Comparison of ENCODE assay signal across 22 cellular contexts in the genomic region with DNA sequence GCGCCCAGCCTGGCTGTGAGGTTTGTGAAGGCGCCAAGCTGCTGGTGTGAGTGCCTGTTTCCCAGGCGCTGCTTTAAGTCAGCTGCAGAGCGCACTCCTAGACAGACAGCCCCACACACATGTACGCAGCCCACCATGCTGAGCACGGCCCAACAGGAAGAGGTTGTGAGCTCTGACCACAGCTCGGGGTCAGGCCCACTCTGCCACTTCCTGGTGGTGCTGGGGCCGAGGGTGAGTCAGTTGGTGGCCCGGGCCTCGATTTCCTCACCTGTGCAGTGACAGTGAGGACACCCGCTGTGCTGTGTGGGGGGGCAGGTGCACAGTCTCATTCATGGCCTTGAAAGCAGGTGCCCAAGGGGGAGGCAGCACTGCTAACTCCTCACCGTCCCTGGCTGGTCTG.
DNase-seq lines count a peak whose midpoint lies in the region; ATAC-seq and TF ChIP-seq lines count a peak whose summit lies in the region.
"Had no signal": no experiment of that assay in that cellular context is flagged by ENCODE, and none has a peak within 500 bp of the region (broad histone marks: within the 10 kb centered on the region; RNA-seq: fewer than 3 reads in every experiment).

No MANE protein-coding gene starts in this region.

- POLR2A ChIA-PET in CD8-positive, alpha-beta memory T cell (lab: Charles Lee): no interaction called here

- peak in 1 of 5 donors; percentile 11 for DNase-seq in CD8-positive, alpha-beta memory T cell
- DNase-seq in KBM-7: peak; percentile 13
- DNase-seq in natural killer cell treated with Interleukin-12 subunit alpha and Interleukin-12 subunit beta and Interleukin-15 and Interleukin-18, amount 100 ng/mL, for 72 hours (ENCODE audit: low spot score): peak; percentile 80
- no peak for DNase-seq in smooth muscle cell (lab: John Stamatoyannopoulos, UW; ENCODE audit: unreplicated experiment)
- DNase-seq in NCI-H226: no peak
- DNase-seq: activated CD4-positive, alpha-beta T cell treated with anti-CD3 and anti-CD28 coated beads, Interleukin-2, amount 50 U/mL, for 1 hour; anterior cingulate cortex; cerebellar nuclear complex; COR-L47; effector CD8-positive, alpha-beta T cell; esophagus squamous epithelium; NCI-H1417; NCI-H2171; NCI-H69; OCI-M1; SHP77 treated with DMSO at 0.1 percent for 48 hours; stimulated activated naive B cell treated with anti-CD40 and anti-IgM and Interleukin-4, amounts not matched to agents 10 μg/mL and 1 μg/mL and 100 μg/mL, for 72 hours; T-helper 1 cell; trophoblast cell had no signal

- no peaks in the 10 kb centered on the region for H3F3A ChIP-seq in smooth muscle cell (ENCODE audit: low read depth)

- H3K9me3 ChIP-seq in CD8-positive, alpha-beta memory T cell (ENCODE audit: low read length): no peaks in the 10 kb centered on the region
- H3K9me3 ChIP-seq in smooth muscle cell (replicated peaks; ENCODE audit: low read depth): no peaks in the 10 kb centered on the region
- H3K9me3 ChIP-seq: esophagus squamous epithelium, neutrophil had no signal

- H3K36me3 Mint-ChIP-seq in CD8-positive, alpha-beta memory T cell: peaks cover 0 to 41% (median 7%) of the 10 kb centered on the region in 3 donors
- peaks cover 26% of the 10 kb centered on the region for H3K36me3 Mint-ChIP-seq in activated T-helper 17 cell treated with anti-CD3 and anti-CD28 coated beads, Interleukin-2, amount 50 U/mL, for 72 hours (ENCODE audit: low read depth)
- peaks cover 7% of the 10 kb centered on the region for H3K36me3 Mint-ChIP-seq in natural killer cell treated with Interleukin-12 subunit alpha and Interleukin-12 subunit beta and Interleukin-15 and Interleukin-18, amount 100 ng/mL, for 72 hours

- no peak overlapping the region for H3K4me2 ChIP-seq in smooth muscle cell

- H3K27ac ChIP-seq in CD8-positive, alpha-beta memory T cell (ENCODE audit: low read depth, low read length): no peak overlapping the region
- no peak overlapping the region for H3K27ac ChIP-seq in smooth muscle cell (ENCODE audit: low read depth)
- H3K27ac ChIP-seq: esophagus squamous epithelium, neutrophil had no signal

- H3K4me1 Mint-ChIP-seq in CD8-positive, alpha-beta memory T cell: peaks cover 15 to 35% (median 33%) of the 10 kb centered on the region in 3 donors
- H3K4me1 Mint-ChIP-seq in activated T-helper 17 cell treated with anti-CD3 and anti-CD28 coated beads, Interleukin-2, amount 50 U/mL, for 72 hours: no peaks in the 10 kb centered on the region
- H3K4me1 Mint-ChIP-seq in natural killer cell treated with Interleukin-12 subunit alpha and Interleukin-12 subunit beta and Interleukin-15 and Interleukin-18, amount 100 ng/mL, for 72 hours (ENCODE audit: low read depth in 2 of 2): peaks cover 31 to 39% of the 10 kb centered on the region in 2 donors

- no peaks in the 10 kb centered on the region for H3K9me3 Mint-ChIP-seq in CD8-positive, alpha-beta memory T cell
- no peaks in the 10 kb centered on the region for H3K9me3 Mint-ChIP-seq in activated T-helper 17 cell treated with anti-CD3 and anti-CD28 coated beads, Interleukin-2, amount 50 U/mL, for 72 hours
- no peaks in the 10 kb centered on the region for H3K9me3 Mint-ChIP-seq in natural killer cell treated with Interleukin-12 subunit alpha and Interleukin-12 subunit beta and Interleukin-15 and Interleukin-18, amount 100 ng/mL, for 72 hours
- H3K9me3 Mint-ChIP-seq: stimulated activated naive B cell treated with anti-CD40 and anti-IgM and Interleukin-4, amounts not matched to agents 10 μg/mL and 1 μg/mL and 100 μg/mL, for 72 hours had no signal

- WGBS in smooth muscle cell (ENCODE audit: low lambda C conversion rate): 96% methylated on average over 12 of the region's 12 CpGs

- H3K4me1 ChIP-seq in CD8-positive, alpha-beta memory T cell (ENCODE audit: insufficient read depth, low read length): peaks cover 7% of the 10 kb centered on the region
- no peaks in the 10 kb centered on the region for H3K4me1 ChIP-seq in smooth muscle cell (ENCODE audit: low read depth)
- H3K4me1 ChIP-seq: esophagus squamous epithelium had no signal

- peak overlapping the region in 5 of 8 donors; percentile 9 to 60 (median 56) for H3K27ac Mint-ChIP-seq in CD8-positive, alpha-beta memory T cell
- no peak overlapping the region for H3K27ac Mint-ChIP-seq in activated T-helper 17 cell treated with anti-CD3 and anti-CD28 coated beads, Interleukin-2, amount 50 U/mL, for 72 hours
- H3K27ac Mint-ChIP-seq in natural killer cell treated with Interleukin-12 subunit alpha and Interleukin-12 subunit beta and Interleukin-15 and Interleukin-18, amount 100 ng/mL, for 72 hours: peak overlapping the region in 1 of 2 donors; percentile 68
- H3K27ac Mint-ChIP-seq: stimulated activated naive B cell treated with anti-CD40 and anti-IgM and Interleukin-4, amounts not matched to agents 10 μg/mL and 1 μg/mL and 100 μg/mL, for 72 hours had no signal

- H3K27me3 Mint-ChIP-seq in CD8-positive, alpha-beta memory T cell: no peaks in the 10 kb centered on the region
- H3K27me3 Mint-ChIP-seq in activated T-helper 17 cell treated with anti-CD3 and anti-CD28 coated beads, Interleukin-2, amount 50 U/mL, for 72 hours: no peaks in the 10 kb centered on the region
- H3K27me3 Mint-ChIP-seq in natural killer cell treated with Interleukin-12 subunit alpha and Interleukin-12 subunit beta and Interleukin-15 and Interleukin-18, amount 100 ng/mL, for 72 hours: no peaks in the 10 kb centered on the region
- H3K27me3 Mint-ChIP-seq: stimulated activated naive B cell treated with anti-CD40 and anti-IgM and Interleukin-4, amounts not matched to agents 10 μg/mL and 1 μg/mL and 100 μg/mL, for 72 hours had no signal

- H3K4me3 Mint-ChIP-seq in CD8-positive, alpha-beta memory T cell: peak overlapping the region in 4 of 7 donors; percentile 24 to 74 (median 34)
- H3K4me3 Mint-ChIP-seq in activated T-helper 17 cell treated with anti-CD3 and anti-CD28 coated beads, Interleukin-2, amount 50 U/mL, for 72 hours: no peak overlapping the region
- H3K4me3 Mint-ChIP-seq in natural killer cell treated with Interleukin-12 subunit alpha and Interleukin-12 subunit beta and Interleukin-15 and Interleukin-18, amount 100 ng/mL, for 72 hours: peak overlapping the region; percentile 62
- H3K4me3 Mint-ChIP-seq: stimulated activated naive B cell treated with anti-CD40 and anti-IgM and Interleukin-4, amounts not matched to agents 10 μg/mL and 1 μg/mL and 100 μg/mL, for 72 hours had no signal

- no peak overlapping the region for H3K4me3 ChIP-seq in CD8-positive, alpha-beta memory T cell (ENCODE audit: low read length)
- H3K4me3 ChIP-seq in smooth muscle cell: no peak overlapping the region
- H3K4me3 ChIP-seq: esophagus squamous epithelium had no signal

- no peaks in the 10 kb centered on the region for H3K36me3 ChIP-seq in CD8-positive, alpha-beta memory T cell (ENCODE audit: insufficient read depth, low read length)
- H3K36me3 ChIP-seq in smooth muscle cell (ENCODE audit: low read depth): peaks cover 4% of the 10 kb centered on the region

- no peak for TF ChIP-seq CTCF in smooth muscle cell (IDR thresholded peaks at IDR 0.05; ENCODE audit: borderline replicate concordance, insufficient read depth, poor library complexity, severe bottlenecking)

- no peaks in the 10 kb centered on the region for H3K79me2 ChIP-seq in smooth muscle cell (ENCODE audit: low read depth)

- ATAC-seq in activated T-helper 17 cell treated with anti-CD3 and anti-CD28 coated beads, Interleukin-2, amount 50 U/mL, for 72 hours (replicated peaks): peak; percentile 42
- ATAC-seq in natural killer cell treated with Interleukin-12 subunit alpha and Interleukin-12 subunit beta and Interleukin-15 and Interleukin-18, amount 100 ng/mL, for 72 hours: peak; percentile 88 to 92
- no peak for ATAC-seq in HG03432 (IDR thresholded peaks at IDR 0.05; ENCODE audit: unreplicated experiment)
- ATAC-seq: stimulated activated naive B cell treated with anti-CD40 and anti-IgM and Interleukin-4, amounts not matched to agents 10 μg/mL and 1 μg/mL and 100 μg/mL, for 72 hours had no signal

- H4K20me1 ChIP-seq in smooth muscle cell (ENCODE audit: low read depth): peaks cover 96% of the 10 kb centered on the region

- H2AFZ ChIP-seq in smooth muscle cell (ENCODE audit: low read depth): no peak overlapping the region

- no peak overlapping the region for H3K9ac ChIP-seq in smooth muscle cell (ENCODE audit: low read depth)

- CTCF ChIA-PET in CD8-positive, alpha-beta memory T cell (lab: Charles Lee): no interaction called here

- in situ Hi-C loops in KBM-7 (cut with MboI; ENCODE audit: low pct_unique_long_range_greater_than_20kb, low sequenced_read_pairs): no loop called here

- H3K27me3 ChIP-seq in CD8-positive, alpha-beta memory T cell (ENCODE audit: insufficient read depth, low read length, poor library complexity, severe bottlenecking): no peaks in the 10 kb centered on the region
- H3K27me3 ChIP-seq in smooth muscle cell (ENCODE audit: low read depth): no peaks in the 10 kb centered on the region
- H3K27me3 ChIP-seq: esophagus squamous epithelium, neutrophil had no signal

Comparison
In these comparisons a context has a peak if more than half of its experiments do, and no peak if none do; other contexts are left out.
1. DNase-seq: peak in KBM-7 (single experiment) and natural killer cell treated with Interleukin-12 subunit alpha and Interleukin-12 subunit beta and Interleukin-15 and Interleukin-18, amount 100 ng/mL, for 72 hours (single experiment); none in smooth muscle cell (single experiment) and NCI-H226 (single experiment).